9 cellular contexts compared by ENCODE assay signal in genomic region chr15:90558182-90558581, GRCh38. TPM values are rescaled to one million over a fixed set of nuclear protein-coding genes. Genes with fewer than 3 reads are reported as not detected.
DNase-seq lines count a peak whose midpoint lies in the region; ATAC-seq and TF ChIP-seq lines count a peak whose summit lies in the region.
"Had no signal": no experiment of that assay in that cellular context is flagged by ENCODE, and none has a peak within 500 bp of the region (broad histone marks: within the 10 kb centered on the region; RNA-seq: fewer than 3 reads in every experiment).

No MANE protein-coding gene starts in this region.

- H3K9me3 ChIP-seq in stomach = no peaks in the 10 kb centered on the region

- TF ChIP-seq CTCF in LNCaP clone FGC (IDR thresholded peaks at IDR 0.05; ENCODE audit: control insufficient read depth, extremely low read depth, insufficient read depth) = 0 out of 2 replicates have a peak, but pooled peaks have one; percentile 20
- no peak for TF ChIP-seq CTCF in stomach (IDR thresholded peaks at IDR 0.05)

- TF ChIP-seq POLR2A in stomach (IDR thresholded peaks at IDR 0.05) = no peak

- no peaks in the 10 kb centered on the region for H3K9me3 Mint-ChIP-seq in activated T-helper 1 cell treated with anti-CD3 and anti-CD28 coated beads, Interleukin-12 subunit alpha, Interleukin-12 subunit beta, Interleukin-2, Interleukin-4 antibody, amounts not matched to agents 30 ng/mL and 10 ng/mL and 1 ng/mL, durations not matched to agents 14 hours and 24 hours and 36 hours
- no peaks in the 10 kb centered on the region for H3K9me3 Mint-ChIP-seq in immature natural killer cell
- H3K9me3 Mint-ChIP-seq: memory B cell had no signal

- H3K4me1 Mint-ChIP-seq in activated T-helper 1 cell treated with anti-CD3 and anti-CD28 coated beads, Interleukin-12 subunit alpha, Interleukin-12 subunit beta, Interleukin-2, Interleukin-4 antibody, amounts not matched to agents 30 ng/mL and 10 ng/mL and 1 ng/mL, durations not matched to agents 14 hours and 24 hours and 36 hours (ENCODE audit: low read depth) = peaks cover 70% of the 10 kb centered on the region
- H3K4me1 Mint-ChIP-seq in immature natural killer cell = peaks cover 74 to 82% of the 10 kb centered on the region in 2 donors

- peak; percentile 19 for DNase-seq in LNCaP clone FGC (ENCODE audit: low read depth)
- no peak for DNase-seq in activated T-helper 1 cell treated with anti-CD3 and anti-CD28 coated beads, Interleukin-12 subunit alpha, Interleukin-12 subunit beta, Interleukin-2, Interleukin-4 antibody, amounts not matched to agents 30 ng/mL and 10 ng/mL and 1 ng/mL, durations not matched to agents 14 hours and 24 hours and 36 hours (ENCODE audit: low spot score)
- no peak for DNase-seq in immature natural killer cell
- DNase-seq in stomach = no peak
- DNase-seq in effector CD4-positive, alpha-beta T cell = no peak
- DNase-seq in putamen (ENCODE audit: low spot score) = no peak
- DNase-seq: NCI-H1436 treated with DMSO at 0.1 percent for 48 hours had no signal

- intact Hi-C loops in activated T-helper 1 cell treated with anti-CD3 and anti-CD28 coated beads, Interleukin-12 subunit alpha, Interleukin-12 subunit beta, Interleukin-2, Interleukin-4 antibody, amounts not matched to agents 30 ng/mL and 10 ng/mL and 1 ng/mL, durations not matched to agents 14 hours and 24 hours and 36 hours (cut with micrococcal nuclease) = no loop called here
- intact Hi-C loops in stomach (cut with DNase I; ENCODE audit: low total_unique reads) = no loop called here

- no peak for ATAC-seq in HG02852 (IDR thresholded peaks at IDR 0.05; ENCODE audit: unreplicated experiment)

- H3K4me3 Mint-ChIP-seq in activated T-helper 1 cell treated with anti-CD3 and anti-CD28 coated beads, Interleukin-12 subunit alpha, Interleukin-12 subunit beta, Interleukin-2, Interleukin-4 antibody, amounts not matched to agents 30 ng/mL and 10 ng/mL and 1 ng/mL, durations not matched to agents 14 hours and 24 hours and 36 hours = no peak overlapping the region
- no peak overlapping the region for H3K4me3 Mint-ChIP-seq in immature natural killer cell
- H3K4me3 Mint-ChIP-seq: memory B cell had no signal

- H3K4me3 ChIP-seq in LNCaP clone FGC (ENCODE audit: low read depth, low read length) (no peak overlapping the region), stomach (no peak overlapping the region)

- no peaks in the 10 kb centered on the region for H3K27me3 Mint-ChIP-seq in activated T-helper 1 cell treated with anti-CD3 and anti-CD28 coated beads, Interleukin-12 subunit alpha, Interleukin-12 subunit beta, Interleukin-2, Interleukin-4 antibody, amounts not matched to agents 30 ng/mL and 10 ng/mL and 1 ng/mL, durations not matched to agents 14 hours and 24 hours and 36 hours (ENCODE audit: insufficient read depth)
- no peaks in the 10 kb centered on the region for H3K27me3 Mint-ChIP-seq in immature natural killer cell (ENCODE audit: low read depth in 3 of 3)
- H3K27me3 Mint-ChIP-seq: memory B cell had no signal

- WGBS in stomach, 5 donors = 13 to 24% (median 17%) methylated on average over 4 of the region's 4 CpGs

- no peak for TF ChIP-seq EP300 in stomach (IDR thresholded peaks at IDR 0.05)

- no peaks in the 10 kb centered on the region for H3K36me3 ChIP-seq in stomach

- H3K36me3 Mint-ChIP-seq in activated T-helper 1 cell treated with anti-CD3 and anti-CD28 coated beads, Interleukin-12 subunit alpha, Interleukin-12 subunit beta, Interleukin-2, Interleukin-4 antibody, amounts not matched to agents 30 ng/mL and 10 ng/mL and 1 ng/mL, durations not matched to agents 14 hours and 24 hours and 36 hours (ENCODE audit: low read depth) = peaks cover 27% of the 10 kb centered on the region
- no peaks in the 10 kb centered on the region for H3K36me3 Mint-ChIP-seq in immature natural killer cell

- peaks cover 31 to 91% (median 81%) of the 10 kb centered on the region in 4 donors for H3K4me1 ChIP-seq in stomach

- peak overlapping the region; percentile 6 to 84 (median 79) for H3K27ac ChIP-seq in stomach

- peak overlapping the region; percentile 65 for H3K27ac Mint-ChIP-seq in activated T-helper 1 cell treated with anti-CD3 and anti-CD28 coated beads, Interleukin-12 subunit alpha, Interleukin-12 subunit beta, Interleukin-2, Interleukin-4 antibody, amounts not matched to agents 30 ng/mL and 10 ng/mL and 1 ng/mL, durations not matched to agents 14 hours and 24 hours and 36 hours
- peak overlapping the region in 4 of 6 donors; percentile 0 to 63 (median 25) for H3K27ac Mint-ChIP-seq in immature natural killer cell
- H3K27ac Mint-ChIP-seq: memory B cell had no signal

- no peaks in the 10 kb centered on the region for H3K27me3 ChIP-seq in stomach

RNA-seq across cellular contexts. Expression of gene CRTC3, which starts 28.5 kb away (rescaled TPM):
- 54.0 and 61.2 TPM in 2 replicates for total RNA-seq in activated T-helper 1 cell treated with anti-CD3 and anti-CD28 coated beads, Interleukin-12 subunit alpha, Interleukin-12 subunit beta, Interleukin-2, Interleukin-4 antibody, amounts not matched to agents 30 ng/mL and 10 ng/mL and 1 ng/mL, durations not matched to agents 14 hours and 24 hours and 36 hours
- polyA plus RNA-seq in immature natural killer cell = 10 to 100 TPM; 10.9 to 35.3 (median 11.0) TPM
- total RNA-seq in stomach = 10 to 100 TPM; 11.0 to 47.7 (median 44.6) TPM
- polyA plus RNA-seq in stomach = 1 to 10 TPM; 8.2 to 8.9 (median 8.6) TPM
